In the genomic region with DNA sequence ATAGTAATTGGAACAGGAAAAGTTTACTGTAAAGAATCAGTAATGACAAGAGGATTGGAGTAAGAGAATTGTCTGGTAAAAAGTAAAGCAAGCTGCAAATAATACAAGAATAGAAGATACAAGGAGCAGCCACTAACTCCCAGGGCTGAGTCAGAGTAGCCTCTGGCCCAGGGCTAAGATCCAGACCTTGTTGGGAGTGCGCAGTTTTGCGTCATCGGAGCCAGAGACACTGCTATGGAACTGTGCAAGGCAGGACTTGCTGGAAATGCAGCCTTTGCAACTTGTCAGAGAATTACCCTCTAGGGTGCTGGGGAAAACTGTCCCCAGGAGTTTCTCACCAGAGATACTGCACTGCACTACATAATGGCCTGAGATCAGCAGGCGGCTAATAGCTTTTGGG, we compare ENCODE assay signal across 18 cellular contexts.
DNase-seq lines count a peak whose midpoint lies in the region; ATAC-seq, FAIRE-seq and TF ChIP-seq lines count a peak whose summit lies in the region.
"Had no signal": no experiment of that assay in that cellular context is flagged by ENCODE, and none has a peak within 500 bp of the region (broad histone marks: within the 10 kb centered on the region; RNA-seq: fewer than 3 reads in every experiment).

No MANE protein-coding gene starts in this region.

- H3K27ac Mint-ChIP-seq in MCF 10A (ENCODE audit: low read depth, unreplicated experiment), result no peak overlapping the region
- H3K27ac Mint-ChIP-seq: CD8-positive, alpha-beta T cell had no signal

- no peak for TF ChIP-seq POLR2A in breast epithelium (IDR thresholded peaks at IDR 0.05)

- H3K79me2 ChIP-seq in keratinocyte (ENCODE audit: control insufficient read depth, insufficient read depth, low read length), result no peaks in the 10 kb centered on the region

- ATAC-seq in HG03460 (IDR thresholded peaks at IDR 0.05; ENCODE audit: unreplicated experiment), result no peak
- ATAC-seq: CD8-positive, alpha-beta T cell; HepG2 had no signal

- BruUV-seq in MCF 10A (replicated peaks; lab: Mats Ljungman, UMichigan), result no TSS peak

- H3K4me1 Mint-ChIP-seq in MCF 10A (ENCODE audit: insufficient read depth, unreplicated experiment), result no peaks in the 10 kb centered on the region

- no peak overlapping the region for H3K9ac ChIP-seq in keratinocyte (ENCODE audit: control insufficient read depth, extremely low read depth, insufficient read depth, low read length)
- H3K9ac ChIP-seq: KMS-11 had no signal

- H3K36me3 ChIP-seq in breast epithelium (no peaks in the 10 kb centered on the region), keratinocyte (ENCODE audit: control insufficient read depth in 2 of 2, extremely low read depth in 1 of 2, insufficient read depth in 2 of 2, low read length in 2 of 2) (no peaks in the 10 kb centered on the region)
- H3K36me3 ChIP-seq: SJCRH30 had no signal

- POLR2A ChIA-PET in MCF 10A (lab: Yijun Ruan, JAX), result no interaction called here

- H4K20me1 ChIP-seq in keratinocyte (ENCODE audit: control insufficient read depth, extremely low read depth, insufficient read depth, low read length), result no peaks in the 10 kb centered on the region

- H3K27me3 Mint-ChIP-seq in MCF 10A (ENCODE audit: insufficient read depth, unreplicated experiment), result no peaks in the 10 kb centered on the region

- H3K9me1 ChIP-seq in keratinocyte (ENCODE audit: control insufficient read depth, extremely low read depth, insufficient read depth, low read length), result no peaks in the 10 kb centered on the region

- H3K27ac ChIP-seq in breast epithelium, result no peak overlapping the region
- H3K27ac ChIP-seq in keratinocyte (ENCODE audit: control insufficient read depth, insufficient read depth, low read length), result no peak overlapping the region
- H3K27ac ChIP-seq: 22Rv1, KMS-11, SJCRH30 had no signal

- H3K27me3 ChIP-seq in breast epithelium, result no peaks in the 10 kb centered on the region
- H3K27me3 ChIP-seq in keratinocyte (ENCODE audit: control insufficient read depth, extremely low read depth, insufficient read depth, low read length), result no peaks in the 10 kb centered on the region
- H3K27me3 ChIP-seq: SJCRH30 had no signal

- H3K4me3 Mint-ChIP-seq in MCF 10A (ENCODE audit: unreplicated experiment), result no peak overlapping the region
- H3K4me3 Mint-ChIP-seq: CD8-positive, alpha-beta T cell had no signal

- dilution Hi-C loops in keratinocyte (cut with MboI; ENCODE audit: extremely low pct_ligation_motif_present, low sequenced_read_pairs), result no loop called here

- intact Hi-C loops in MCF 10A (cut with micrococcal nuclease), result no loop called here
- intact Hi-C loops in breast epithelium (cut with DNase I; ENCODE audit: low total_unique reads), result loop anchor here (5.0 kb wide), 1 partner anchor 737 kb away; no protein-coding TSS in a partner anchor

- no peaks in the 10 kb centered on the region for H3K4me1 ChIP-seq in breast epithelium
- H3K4me1 ChIP-seq in keratinocyte (ENCODE audit: control insufficient read depth, extremely low read depth, insufficient read depth, low read length), result no peaks in the 10 kb centered on the region

- no peak overlapping the region for H2AFZ ChIP-seq in keratinocyte (ENCODE audit: control insufficient read depth, low read length)

- peak; percentile 39 for FAIRE-seq in keratinocyte (lab: Jason Lieb, UNC)
- FAIRE-seq: HepG2 had no signal

- no peak overlapping the region for H3K4me2 ChIP-seq in keratinocyte (ENCODE audit: control insufficient read depth, extremely low read depth, insufficient read depth, low read depth, low read length)
- H3K4me2 ChIP-seq: KMS-11 had no signal

- no peaks in the 10 kb centered on the region for H3K9me3 Mint-ChIP-seq in MCF 10A (ENCODE audit: unreplicated experiment)
- H3K9me3 Mint-ChIP-seq: CD8-positive, alpha-beta T cell had no signal

- CTCF ChIA-PET in MCF 10A (lab: Yijun Ruan, JAX), result no interaction called here

- TF ChIP-seq CTCF in MCF 10A (IDR thresholded peaks at IDR 0.05; ENCODE audit: unreplicated experiment) (no peak), breast epithelium (IDR thresholded peaks at IDR 0.05) (no peak), epithelial cell of esophagus (IDR thresholded peaks at IDR 0.05; ENCODE audit: insufficient read depth, low read depth, low read length, missing control alignments) (no peak), keratinocyte (optimal IDR thresholded peaks at IDR 0.05 in 1 of 3, IDR thresholded peaks at IDR 0.05 in 1 of 3, conservative IDR thresholded peaks at IDR 0.05 in 1 of 3; ENCODE audit: extremely low read depth in 1 of 3, insufficient read depth in 2 of 3, low read length in 3 of 3) (no peak)

- H3K9me3 ChIP-seq in breast epithelium (no peaks in the 10 kb centered on the region), keratinocyte (ENCODE audit: control insufficient read depth, low read depth, low read length) (no peaks in the 10 kb centered on the region)
- H3K9me3 ChIP-seq: SJCRH30 had no signal

- DNase-seq in MCF 10A (ENCODE audit: unreplicated experiment), result peak; percentile 68
- DNase-seq in breast epithelium (ENCODE audit: low spot score in 2 of 2), result no peak
- DNase-seq in epithelial cell of esophagus (ENCODE audit: low read depth), result peak; percentile 33
- DNase-seq in keratinocyte (ENCODE audit: low read depth, low spot score), result no peak
- no peak for DNase-seq in CD1c-positive myeloid dendritic cell (ENCODE audit: extremely low spot score)
- DNase-seq in DMS153 (lab: John Stamatoyannopoulos, UW), result no peak
- no peak for DNase-seq in effector CD4-positive, alpha-beta T cell
- DNase-seq: CD8-positive, alpha-beta T cell; DMS79; GF-D8; MM.1S; NCI-H187; NCI-H526 treated with DMSO at 0.1 percent for 48 hours; SJCRH30 had no signal

- no peaks in the 10 kb centered on the region for H3K36me3 Mint-ChIP-seq in MCF 10A (ENCODE audit: insufficient read depth, unreplicated experiment)
- H3K36me3 Mint-ChIP-seq: CD8-positive, alpha-beta T cell had no signal

- H3K4me3 ChIP-seq in breast epithelium (no peak overlapping the region), epithelial cell of esophagus (ENCODE audit: low read length) (no peak overlapping the region), keratinocyte (ENCODE audit: control insufficient read depth in 2 of 3, extremely low read depth in 1 of 3, insufficient read depth in 2 of 3, low read depth in 1 of 3, low read length in 3 of 3) (no peak overlapping the region)
- H3K4me3 ChIP-seq: SJCRH30 had no signal

Comparison
In these comparisons a context has a peak if more than half of its experiments do, and no peak if none do; other contexts are left out.
1. DNase-seq: peak in MCF 10A (single experiment) and epithelial cell of esophagus (single experiment); none in breast epithelium (0 of 2), keratinocyte (single experiment), CD1c-positive myeloid dendritic cell (single experiment), DMS153 (single experiment) and effector CD4-positive, alpha-beta T cell (single experiment).